17 cellular contexts compared by ENCODE assay signal in genomic region chr1:159266832-159267231, GRCh38. TPM values are rescaled to one million over a fixed set of nuclear protein-coding genes. Genes with fewer than 3 reads are reported as not detected.
"Had no signal": no experiment of that assay in that cellular context is flagged by ENCODE, and none has a peak within 500 bp of the region (broad histone marks: within the 10 kb centered on the region; RNA-seq: fewer than 3 reads in every experiment).

No MANE protein-coding gene starts in this region.

- H3K36me3 ChIP-seq: gastrocnemius medialis, heart left ventricle, pancreas had no signal

- H3K4me1 ChIP-seq: gastrocnemius medialis, heart left ventricle, pancreas had no signal

- ATAC-seq: effector memory CD8-positive, alpha-beta T cell; gastrocnemius medialis; heart left ventricle; mucosa of descending colon; naive thymus-derived CD8-positive, alpha-beta T cell; pancreas had no signal

- H3K4me3 Mint-ChIP-seq: effector memory CD8-positive, alpha-beta T cell; naive thymus-derived CD8-positive, alpha-beta T cell had no signal

- H3K27ac Mint-ChIP-seq: effector memory CD8-positive, alpha-beta T cell had no signal

- H3K27ac ChIP-seq: epithelial cell of prostate, gastrocnemius medialis, heart left ventricle, pancreas had no signal

- H3K9me3 Mint-ChIP-seq: effector memory CD8-positive, alpha-beta T cell had no signal

- DNase-seq: activated CD4-positive, alpha-beta T cell treated with anti-CD3 and anti-CD28 coated beads, Interleukin-2, amount 50 U/mL, for 1 hour; activated naive CD4-positive, alpha-beta T cell treated with Interleukin-2 at 50 U/mL for 16 hours; activated T-cell treated with anti-CD3 and anti-CD28 coated beads for 4 hours; aorta; effector memory CD8-positive, alpha-beta T cell; gastrocnemius medialis; heart left ventricle; mucosa of descending colon; naive thymus-derived CD8-positive, alpha-beta T cell; pancreas; stimulated activated CD4-positive, alpha-beta T cell treated with anti-CD3 and anti-CD28 coated beads, Interleukin-12 subunit alpha, Interleukin-12 subunit beta, amount 100 ng/mL, for 4 hours; stimulated activated CD4-positive, alpha-beta T cell treated with anti-CD3 and anti-CD28 coated beads, Interleukin-2, amount 100 ng/mL, for 24 hours had no signal

- H3K4me3 ChIP-seq: gastrocnemius medialis, heart left ventricle, mucosa of descending colon, pancreas had no signal

- H3K27me3 ChIP-seq: gastrocnemius medialis, heart left ventricle had no signal

- FAIRE-seq: islet of Langerhans, pancreas had no signal

- H3K9me3 ChIP-seq: gastrocnemius medialis, heart left ventricle, mucosa of descending colon, pancreas had no signal

RNA-seq across cellular contexts. Expression of gene FCER1A, which starts 35.3 kb away (rescaled TPM):
- total RNA-seq: chondrocyte; dermis blood vessel endothelial cell; gastrocnemius medialis; naive thymus-derived CD8-positive, alpha-beta T cell; T-helper 1 cell treated with Interleukin-12 subunit alpha and Interleukin-12 subunit beta and Interleukin-4 antibody, amounts not matched to agents 30 ng/mL and 1 ng/mL, for 36 hours had no signal
- polyA plus RNA-seq: naive thymus-derived CD8-positive, alpha-beta T cell had no signal
